9 cellular contexts compared by ENCODE assay signal in the genomic region with DNA sequence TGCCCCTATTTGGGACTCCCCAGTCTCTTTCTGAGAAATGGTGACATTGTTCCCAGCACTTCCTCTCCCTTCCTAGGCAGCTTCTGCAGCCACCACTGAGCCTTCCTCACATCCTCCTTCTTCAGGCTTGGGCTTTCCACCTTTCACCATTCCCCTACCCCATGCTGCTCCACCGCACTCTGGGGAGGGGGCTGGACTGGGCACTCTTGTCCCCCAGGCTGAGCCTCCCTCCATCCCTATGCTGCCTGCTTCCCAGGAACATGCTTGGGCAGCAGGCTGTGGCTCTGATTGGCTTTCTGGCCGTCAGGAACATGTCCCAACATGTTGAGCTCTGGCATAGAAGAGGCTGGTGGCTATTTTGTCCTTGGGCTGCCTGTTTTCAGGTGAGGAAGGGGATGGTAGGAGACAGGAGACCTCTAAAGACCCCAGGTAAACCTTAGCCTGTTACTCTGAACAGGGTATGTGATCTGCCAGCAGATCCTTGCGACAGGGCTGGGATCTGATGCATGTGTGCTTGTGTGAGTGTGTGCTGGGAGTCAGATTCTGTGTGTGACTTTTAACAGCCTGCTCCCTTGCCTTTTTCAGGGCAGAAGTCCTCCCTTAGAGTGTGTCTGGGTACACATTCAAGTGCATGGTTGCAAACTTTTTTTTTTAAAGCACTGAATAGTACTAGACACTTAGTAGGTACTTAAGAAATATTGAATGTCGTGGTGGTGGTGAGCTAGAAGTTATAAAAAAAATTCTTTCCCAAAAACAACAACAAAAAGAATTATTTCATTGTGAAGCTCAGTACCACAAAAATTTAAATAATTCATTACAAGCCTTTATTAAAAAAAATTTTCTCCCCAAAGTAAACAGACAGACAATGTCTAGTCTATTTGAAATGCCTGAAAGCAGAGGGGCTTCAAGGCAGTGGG. TPM values are rescaled to one million over a fixed set of nuclear protein-coding genes. Genes with fewer than 3 reads are reported as not detected.
DNase-seq lines count a peak whose midpoint lies in the region; ATAC-seq and TF ChIP-seq lines count a peak whose summit lies in the region.
"Had no signal": no experiment of that assay in that cellular context is flagged by ENCODE, and none has a peak within 500 bp of the region (broad histone marks: within the 10 kb centered on the region; RNA-seq: fewer than 3 reads in every experiment).

No MANE protein-coding gene starts in this region.

- H3K27ac ChIP-seq in osteoblast (ENCODE audit: low read depth, low read length) = peak overlapping the region; percentile 88
- H3K27ac ChIP-seq: SK-N-MC had no signal

- TF ChIP-seq CTCF in osteoblast (IDR thresholded peaks at IDR 0.05; ENCODE audit: extremely low read depth, low read depth, low read length) = no peak

- no peaks in the 10 kb centered on the region for H3K9me3 Mint-ChIP-seq in central memory CD8-positive, alpha-beta T cell

- H3K36me3 Mint-ChIP-seq in central memory CD8-positive, alpha-beta T cell (ENCODE audit: insufficient read depth) = peaks cover 18% of the 10 kb centered on the region

- peak overlapping the region; percentile 87 for H3K4me2 ChIP-seq in osteoblast (ENCODE audit: insufficient read depth, low read length)

- H3K79me2 ChIP-seq in osteoblast (ENCODE audit: insufficient read depth, low read length) = peaks cover 36% of the 10 kb centered on the region

- no peaks in the 10 kb centered on the region for H3K27me3 Mint-ChIP-seq in central memory CD8-positive, alpha-beta T cell

- H4K20me1 ChIP-seq in osteoblast (ENCODE audit: insufficient read depth, low read length) = peaks cover 20% of the 10 kb centered on the region

- peaks cover 32% of the 10 kb centered on the region for H3K4me1 ChIP-seq in osteoblast (ENCODE audit: insufficient read depth, low read length)

- H3K9me3 ChIP-seq in osteoblast (ENCODE audit: low read depth, low read length) = no peaks in the 10 kb centered on the region

- H3K27me3 ChIP-seq in osteoblast (ENCODE audit: insufficient read depth, low read length) = no peaks in the 10 kb centered on the region

- no peak for ATAC-seq in central memory CD8-positive, alpha-beta T cell (replicated peaks; ENCODE audit: extremely low read depth, poor library complexity, severe bottlenecking)
- ATAC-seq in GM19395 (IDR thresholded peaks at IDR 0.05; ENCODE audit: unreplicated experiment) (no peak), GM19463 (IDR thresholded peaks at IDR 0.05; ENCODE audit: unreplicated experiment) (no peak), HG03432 (IDR thresholded peaks at IDR 0.05; ENCODE audit: unreplicated experiment) (no peak)

- H3K27ac Mint-ChIP-seq in central memory CD8-positive, alpha-beta T cell (ENCODE audit: low read depth) = peak overlapping the region; percentile 46

- H3K36me3 ChIP-seq in osteoblast (ENCODE audit: insufficient read depth, low read length) = peaks cover 7% of the 10 kb centered on the region

- H2AFZ ChIP-seq in osteoblast (ENCODE audit: low read length) = peak overlapping the region; percentile 92

- H3K4me1 Mint-ChIP-seq in central memory CD8-positive, alpha-beta T cell = peaks cover 37% of the 10 kb centered on the region

- H3K4me3 ChIP-seq in osteoblast (ENCODE audit: insufficient read depth, low read length) = peak overlapping the region; percentile 4
- H3K4me3 ChIP-seq: SK-N-MC had no signal

- DNase-seq in ELF-1 (ENCODE audit: low read depth, low spot score) (peak; percentile 53), NCI-H146 (lab: John Stamatoyannopoulos, UW) (peak; percentile 75), osteoblast (ENCODE audit: insufficient read length, low spot score, missing footprints) (no peak), OCI-M1 (lab: John Stamatoyannopoulos, UW) (no peak)
- DNase-seq in central memory CD8-positive, alpha-beta T cell (ENCODE audit: low spot score in 2 of 2) = no peak

- no peak overlapping the region for H3K4me3 Mint-ChIP-seq in central memory CD8-positive, alpha-beta T cell

RNA-seq across cellular contexts. Expression of a gene that starts 2.1 kb away (rescaled TPM):
- 456 and 461 TPM in 2 replicates for total RNA-seq in osteoblast

RNA-seq across cellular contexts. Expression of a gene that starts 21.2 kb away (rescaled TPM):
- total RNA-seq in osteoblast = under 0.01 and 0.36 TPM in 2 replicates

Comparison
In these comparisons a context has a peak if more than half of its experiments do, and no peak if none do; other contexts are left out.
1. DNase-seq: peak in ELF-1 (single experiment) and NCI-H146 (single experiment); none in central memory CD8-positive, alpha-beta T cell (0 of 2), osteoblast (single experiment) and OCI-M1 (single experiment).